1 cellular context compared by ENCODE assay signal in genomic region chr18:49639643-49640361, GRCh38.
TF ChIP-seq lines count a peak whose summit lies in the region.

No MANE protein-coding gene starts in this region.

TF ChIP-seq in HepG2, 621 proteins besides CTCF, POLR2A, EP300 and RAD21 (continued from another document and continues in another):
- TF ChIP-seq PBX3 (CRISPR knock-in tag; IDR thresholded peaks at IDR 0.05; ENCODE audit: borderline replicate concordance) = no peak
- no peak for TF ChIP-seq ZMYM2 (CRISPR knock-in tag; IDR thresholded peaks at IDR 0.05)
- no peak for TF ChIP-seq ZNF607 (CRISPR knock-in tag; IDR thresholded peaks at IDR 0.05; ENCODE audit: borderline replicate concordance)
- TF ChIP-seq PHF20 (CRISPR knock-in tag; IDR thresholded peaks at IDR 0.05) = no peak
- no peak for TF ChIP-seq KLF12 (CRISPR knock-in tag; IDR thresholded peaks at IDR 0.05; ENCODE audit: borderline replicate concordance)
- no peak for TF ChIP-seq ZNF563 (CRISPR knock-in tag; IDR thresholded peaks at IDR 0.05)
- peak; percentile 29 to 53; a peak in 2 of 4 replicates for TF ChIP-seq MAFK (conservative IDR thresholded peaks at IDR 0.05 in 1 of 2, IDR thresholded peaks at IDR 0.05 in 1 of 2; ENCODE audit: low read length in 2 of 2)
- TF ChIP-seq ZNF773 (CRISPR knock-in tag; IDR thresholded peaks at IDR 0.05; ENCODE audit: borderline replicate concordance) = no peak
- TF ChIP-seq TIGD3 (CRISPR knock-in tag; IDR thresholded peaks at IDR 0.05; ENCODE audit: borderline replicate concordance) = no peak
- no peak for TF ChIP-seq ZNF180 (CRISPR knock-in tag; IDR thresholded peaks at IDR 0.05; ENCODE audit: borderline replicate concordance, low read depth)
- TF ChIP-seq ZNF207 (IDR thresholded peaks at IDR 0.05; ENCODE audit: borderline replicate concordance) = no peak
- no peak for TF ChIP-seq NFKB2 (CRISPR knock-in tag; IDR thresholded peaks at IDR 0.05; ENCODE audit: borderline replicate concordance)
- TF ChIP-seq POGK (CRISPR knock-in tag; conservative IDR thresholded peaks at IDR 0.05) = 0 out of 2 replicates have a peak, but pooled peaks have one; percentile 14
- no peak for TF ChIP-seq ZNF776 (CRISPR knock-in tag; IDR thresholded peaks at IDR 0.05)
- no peak for TF ChIP-seq DBP (CRISPR knock-in tag; IDR thresholded peaks at IDR 0.05; ENCODE audit: not compliant biosample characterization)
- TF ChIP-seq ZNF605 (CRISPR knock-in tag; IDR thresholded peaks at IDR 0.05) = 0 out of 2 replicates have a peak, but pooled peaks have one; percentile 19
- no peak for TF ChIP-seq POGZ (CRISPR knock-in tag; IDR thresholded peaks at IDR 0.05)
- TF ChIP-seq NR2F1 (CRISPR knock-in tag; IDR thresholded peaks at IDR 0.05) = no peak
- no peak for TF ChIP-seq HOXA7 (CRISPR knock-in tag; IDR thresholded peaks at IDR 0.05)
- TF ChIP-seq FOXO4 (CRISPR knock-in tag; conservative IDR thresholded peaks at IDR 0.05) = 0 out of 2 replicates have a peak, but pooled peaks have one; percentile 53
- TF ChIP-seq ZNF768 (CRISPR knock-in tag; IDR thresholded peaks at IDR 0.05) = peak; percentile 76
- TF ChIP-seq FOSL2 (CRISPR knock-in tag; IDR thresholded peaks at IDR 0.05) = peak; percentile 22; the same call in 1 of the 2 replicates
- no peak for TF ChIP-seq ZNF446 (CRISPR knock-in tag; IDR thresholded peaks at IDR 0.05)
- TF ChIP-seq E2F5 (CRISPR knock-in tag; conservative IDR thresholded peaks at IDR 0.05) = no peak
- TF ChIP-seq XBP1 (CRISPR knock-in tag; IDR thresholded peaks at IDR 0.05) = no peak
- no peak for TF ChIP-seq ZNF296 (CRISPR knock-in tag; conservative IDR thresholded peaks at IDR 0.05)
- TF ChIP-seq KDM3A (CRISPR knock-in tag; IDR thresholded peaks at IDR 0.05; ENCODE audit: low read depth) = no peak
- TF ChIP-seq ZNF687 (CRISPR knock-in tag; IDR thresholded peaks at IDR 0.05) = peak; percentile 37; the same call in 1 of the 2 replicates
- TF ChIP-seq ZNF275 (CRISPR knock-in tag; IDR thresholded peaks at IDR 0.05; ENCODE audit: borderline replicate concordance) = no peak
- no peak for TF ChIP-seq SRSF1 (optimal IDR thresholded peaks at IDR 0.05; ENCODE audit: low read depth, low read length)
- TF ChIP-seq YEATS4 (CRISPR knock-in tag; IDR thresholded peaks at IDR 0.05; ENCODE audit: borderline replicate concordance) = 0 out of 2 replicates have a peak, but pooled peaks have one; percentile 5
- TF ChIP-seq ZXDC (CRISPR knock-in tag; IDR thresholded peaks at IDR 0.05) = no peak
- TF ChIP-seq FOXM1 (CRISPR knock-in tag; IDR thresholded peaks at IDR 0.05) = no peak
- TF ChIP-seq ZNF609 (CRISPR knock-in tag; IDR thresholded peaks at IDR 0.05; ENCODE audit: borderline replicate concordance) = no peak
